In the genomic region with DNA sequence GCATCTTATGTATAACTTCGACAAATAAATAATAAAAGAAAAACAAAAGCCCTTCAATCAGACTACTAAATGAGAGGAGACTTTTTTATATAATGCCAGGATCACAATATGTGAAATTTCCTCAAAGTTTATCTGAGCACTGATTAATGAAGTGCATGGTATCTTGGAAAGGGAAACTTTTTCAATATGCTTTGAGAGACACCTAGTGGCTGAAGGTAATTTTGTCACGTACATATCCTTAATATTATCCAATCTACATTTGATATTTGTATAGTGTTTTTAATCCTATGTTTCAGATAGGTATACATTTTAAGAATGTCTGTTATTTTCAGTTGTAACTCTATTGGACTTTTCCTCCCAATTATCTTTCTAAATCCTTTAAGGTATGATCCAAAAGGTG, we compare ENCODE assay signal across 9 cellular contexts.
A peak's percentile ranks its signal among the peaks of the same experiment; 100 is the strongest.
DNase-seq lines count a peak whose midpoint lies in the region; ATAC-seq, FAIRE-seq and TF ChIP-seq lines count a peak whose summit lies in the region.
"Had no signal": no experiment of that assay in that cellular context is flagged by ENCODE, and none has a peak within 500 bp of the region (broad histone marks: within the 10 kb centered on the region; RNA-seq: fewer than 3 reads in every experiment).

No MANE protein-coding gene starts in this region.

- no peak for TF ChIP-seq RAD21 in HepG2 (CRISPR knock-in tag; IDR thresholded peaks at IDR 0.05)

- no peak overlapping the region for H2AFZ ChIP-seq in HepG2 (ENCODE audit: low read length)

- H3K27me3 Mint-ChIP-seq in CD8-positive, alpha-beta T cell (ENCODE audit: low read depth), result no peaks in the 10 kb centered on the region
- no peaks in the 10 kb centered on the region for H3K27me3 Mint-ChIP-seq in activated T-helper 1 cell treated with anti-CD3 and anti-CD28 coated beads, Interleukin-12 subunit alpha, Interleukin-12 subunit beta, Interleukin-2, Interleukin-4 antibody, amounts not matched to agents 30 ng/mL and 10 ng/mL and 1 ng/mL, durations not matched to agents 14 hours and 24 hours and 36 hours (ENCODE audit: insufficient read depth)

- no peak for ATAC-seq in HepG2
- ATAC-seq in CD8-positive, alpha-beta T cell, result no peak
- ATAC-seq in HG02571 (IDR thresholded peaks at IDR 0.05; ENCODE audit: unreplicated experiment), result no peak
- no peak for ATAC-seq in GM18498 (IDR thresholded peaks at IDR 0.05; ENCODE audit: unreplicated experiment)

- FAIRE-seq in HepG2 (lab: Jason Lieb, UNC), result no peak

- peak; percentile 33 for TF ChIP-seq CTCF in HepG2 (CRISPR knock-in tag; IDR thresholded peaks at IDR 0.05)
- no peak for TF ChIP-seq CTCF in CD8-positive, alpha-beta T cell (IDR thresholded peaks at IDR 0.05)

- H3K27me3 ChIP-seq in HepG2 (ENCODE audit: control insufficient read depth in 1 of 2, insufficient read depth in 2 of 2, low read length in 2 of 2), result no peaks in the 10 kb centered on the region
- no peaks in the 10 kb centered on the region for H3K27me3 ChIP-seq in CD8-positive, alpha-beta T cell (ENCODE audit: insufficient read depth, low read length)
- H3K27me3 ChIP-seq: SJCRH30 had no signal

- H3K36me3 Mint-ChIP-seq in CD8-positive, alpha-beta T cell, result no peaks in the 10 kb centered on the region
- no peaks in the 10 kb centered on the region for H3K36me3 Mint-ChIP-seq in activated T-helper 1 cell treated with anti-CD3 and anti-CD28 coated beads, Interleukin-12 subunit alpha, Interleukin-12 subunit beta, Interleukin-2, Interleukin-4 antibody, amounts not matched to agents 30 ng/mL and 10 ng/mL and 1 ng/mL, durations not matched to agents 14 hours and 24 hours and 36 hours (ENCODE audit: low read depth)

- no peak overlapping the region for H3K27ac ChIP-seq in HepG2 (ENCODE audit: extremely low read length, insufficient read depth, low read length)
- H3K27ac ChIP-seq in CD8-positive, alpha-beta T cell (ENCODE audit: low read depth, low read length), result no peak overlapping the region
- H3K27ac ChIP-seq: SJCRH30 had no signal

- no peak overlapping the region for H3K4me2 ChIP-seq in HepG2 (ENCODE audit: low read depth, low read length)

- CTCF ChIA-PET in HepG2 (lab: Yijun Ruan, JAX; ENCODE audit: low intra/inter-chr PET ratio, low total read pairs), result no interaction called here
- CTCF ChIA-PET in CD8-positive, alpha-beta T cell (lab: Charles Lee), result no interaction called here

- in situ Hi-C loops in HepG2 (cut with HindIII; ENCODE audit: extremely low pct_ligation_motif_present, low pct_unique_long_range_greater_than_20kb), result no loop called here

- no peak for TF ChIP-seq POLR2A in HepG2 (IDR thresholded peaks at IDR 0.05; ENCODE audit: insufficient read depth in 1 of 2, low read depth in 2 of 2, low read length in 2 of 2)

- H3K27ac Mint-ChIP-seq in CD8-positive, alpha-beta T cell, result no peak overlapping the region
- H3K27ac Mint-ChIP-seq in activated T-helper 1 cell treated with anti-CD3 and anti-CD28 coated beads, Interleukin-12 subunit alpha, Interleukin-12 subunit beta, Interleukin-2, Interleukin-4 antibody, amounts not matched to agents 30 ng/mL and 10 ng/mL and 1 ng/mL, durations not matched to agents 14 hours and 24 hours and 36 hours, result no peak overlapping the region

- peak; percentile 8 for DNase-seq in DMS114 treated with DMSO at 0.1 percent for 48 hours (lab: John Stamatoyannopoulos, UW; ENCODE audit: unreplicated experiment)
- peak; percentile 5 for DNase-seq in Jurkat, Clone E6-1 (ENCODE audit: low read depth, low spot score)
- peak; percentile 35 for DNase-seq in amniotic epithelial cell (ENCODE audit: low read depth)
- no peak for DNase-seq in HepG2 (ENCODE audit: low spot score)
- no peak for DNase-seq in CD8-positive, alpha-beta T cell
- DNase-seq in activated T-helper 1 cell treated with anti-CD3 and anti-CD28 coated beads, Interleukin-12 subunit alpha, Interleukin-12 subunit beta, Interleukin-2, Interleukin-4 antibody, amounts not matched to agents 30 ng/mL and 10 ng/mL and 1 ng/mL, durations not matched to agents 14 hours and 24 hours and 36 hours (ENCODE audit: low spot score), result no peak

- no peaks in the 10 kb centered on the region for H4K20me1 ChIP-seq in HepG2 (ENCODE audit: insufficient read depth, low read length)

- intact Hi-C loops in HepG2 (cut with micrococcal nuclease; ENCODE audit: unreplicated experiment), result loop anchor here (1.0 kb wide), 1 partner anchor 81 kb away; no protein-coding TSS in a partner anchor
- intact Hi-C loops in CD8-positive, alpha-beta T cell (cut with DNase I, micrococcal nuclease), result no loop called here
- intact Hi-C loops in activated T-helper 1 cell treated with anti-CD3 and anti-CD28 coated beads, Interleukin-12 subunit alpha, Interleukin-12 subunit beta, Interleukin-2, Interleukin-4 antibody, amounts not matched to agents 30 ng/mL and 10 ng/mL and 1 ng/mL, durations not matched to agents 14 hours and 24 hours and 36 hours (cut with micrococcal nuclease), result no loop called here

- 0% methylated on average over 2 of the region's 2 CpGs for WGBS in HepG2 (ENCODE audit: low lambda C conversion rate)

- H3K4me1 Mint-ChIP-seq in CD8-positive, alpha-beta T cell (ENCODE audit: low read depth), result no peaks in the 10 kb centered on the region
- H3K4me1 Mint-ChIP-seq in activated T-helper 1 cell treated with anti-CD3 and anti-CD28 coated beads, Interleukin-12 subunit alpha, Interleukin-12 subunit beta, Interleukin-2, Interleukin-4 antibody, amounts not matched to agents 30 ng/mL and 10 ng/mL and 1 ng/mL, durations not matched to agents 14 hours and 24 hours and 36 hours (ENCODE audit: low read depth), result no peaks in the 10 kb centered on the region

- TF ChIP-seq EP300 in HepG2 (IDR thresholded peaks at IDR 0.05; ENCODE audit: low read depth in 2 of 2, low read length in 2 of 2) (no peak), HepG2 (CRISPR knock-in tag; IDR thresholded peaks at IDR 0.05; ENCODE audit: borderline replicate concordance) (no peak)

- no peaks in the 10 kb centered on the region for H3K9me3 Mint-ChIP-seq in CD8-positive, alpha-beta T cell
- H3K9me3 Mint-ChIP-seq in activated T-helper 1 cell treated with anti-CD3 and anti-CD28 coated beads, Interleukin-12 subunit alpha, Interleukin-12 subunit beta, Interleukin-2, Interleukin-4 antibody, amounts not matched to agents 30 ng/mL and 10 ng/mL and 1 ng/mL, durations not matched to agents 14 hours and 24 hours and 36 hours, result no peaks in the 10 kb centered on the region

- H3K4me1 ChIP-seq in HepG2 (ENCODE audit: insufficient read depth, low read length), result no peaks in the 10 kb centered on the region
- no peaks in the 10 kb centered on the region for H3K4me1 ChIP-seq in CD8-positive, alpha-beta T cell (ENCODE audit: insufficient read depth, low read length)
- H3K4me1 ChIP-seq: SJCRH30 had no signal

- H3K9ac ChIP-seq in HepG2 (ENCODE audit: insufficient read depth, low read depth, low read length), result no peak overlapping the region

- BruUV-seq in HepG2 (replicated peaks; lab: Mats Ljungman, UMichigan), result no TSS peak

- H3K36me3 ChIP-seq in HepG2 (replicated peaks in 1 of 2; ENCODE audit: control insufficient read depth in 1 of 2, insufficient read depth in 2 of 2, low read length in 2 of 2), result no peaks in the 10 kb centered on the region
- H3K36me3 ChIP-seq in CD8-positive, alpha-beta T cell (ENCODE audit: insufficient read depth, low read length), result no peaks in the 10 kb centered on the region
- H3K36me3 ChIP-seq: SJCRH30 had no signal

- no peaks in the 10 kb centered on the region for H3K9me3 ChIP-seq in HepG2 (ENCODE audit: low read length)
- no peaks in the 10 kb centered on the region for H3K9me3 ChIP-seq in CD8-positive, alpha-beta T cell (ENCODE audit: low read length)
- H3K9me3 ChIP-seq: SJCRH30 had no signal

- H3K4me3 Mint-ChIP-seq in CD8-positive, alpha-beta T cell, result no peak overlapping the region
- H3K4me3 Mint-ChIP-seq in activated T-helper 1 cell treated with anti-CD3 and anti-CD28 coated beads, Interleukin-12 subunit alpha, Interleukin-12 subunit beta, Interleukin-2, Interleukin-4 antibody, amounts not matched to agents 30 ng/mL and 10 ng/mL and 1 ng/mL, durations not matched to agents 14 hours and 24 hours and 36 hours, result no peak overlapping the region

- POLR2A ChIA-PET in HepG2 (lab: Yijun Ruan, JAX), result no interaction called here
- POLR2A ChIA-PET in CD8-positive, alpha-beta T cell (lab: Charles Lee), result no interaction called here

- H3K79me2 ChIP-seq in HepG2 (ENCODE audit: insufficient read depth, low read length), result no peaks in the 10 kb centered on the region

- no peak overlapping the region for H3K4me3 ChIP-seq in Jurkat, Clone E6-1 (ENCODE audit: low read length)
- no peak overlapping the region for H3K4me3 ChIP-seq in HepG2 (replicated peaks in 1 of 3; ENCODE audit: insufficient read depth in 1 of 3, low read depth in 2 of 3, low read length in 3 of 3)
- H3K4me3 ChIP-seq in CD8-positive, alpha-beta T cell (ENCODE audit: low read depth, low read length), result no peak overlapping the region
- H3K4me3 ChIP-seq: SJCRH30 had no signal

TF ChIP-seq in HepG2, 621 proteins besides CTCF, POLR2A, EP300 and RAD21:
- no peak for TF ChIP-seq ZNF44 (CRISPR knock-in tag; IDR thresholded peaks at IDR 0.05)
- peak; percentile 36 for TF ChIP-seq STAG1 (CRISPR knock-in tag; IDR thresholded peaks at IDR 0.05)

Comparison
In these comparisons a context has a peak if more than half of its experiments do, and no peak if none do; other contexts are left out.
1. DNase-seq: peak in DMS114 treated with DMSO at 0.1 percent for 48 hours (single experiment), Jurkat, Clone E6-1 (single experiment) and amniotic epithelial cell (single experiment); none in HepG2 (single experiment), CD8-positive, alpha-beta T cell (0 of 7) and activated T-helper 1 cell treated with anti-CD3 and anti-CD28 coated beads, Interleukin-12 subunit alpha, Interleukin-12 subunit beta, Interleukin-2, Interleukin-4 antibody, amounts not matched to agents 30 ng/mL and 10 ng/mL and 1 ng/mL, durations not matched to agents 14 hours and 24 hours and 36 hours (single experiment).